2 cellular contexts compared by ENCODE assay signal in the genomic region with DNA sequence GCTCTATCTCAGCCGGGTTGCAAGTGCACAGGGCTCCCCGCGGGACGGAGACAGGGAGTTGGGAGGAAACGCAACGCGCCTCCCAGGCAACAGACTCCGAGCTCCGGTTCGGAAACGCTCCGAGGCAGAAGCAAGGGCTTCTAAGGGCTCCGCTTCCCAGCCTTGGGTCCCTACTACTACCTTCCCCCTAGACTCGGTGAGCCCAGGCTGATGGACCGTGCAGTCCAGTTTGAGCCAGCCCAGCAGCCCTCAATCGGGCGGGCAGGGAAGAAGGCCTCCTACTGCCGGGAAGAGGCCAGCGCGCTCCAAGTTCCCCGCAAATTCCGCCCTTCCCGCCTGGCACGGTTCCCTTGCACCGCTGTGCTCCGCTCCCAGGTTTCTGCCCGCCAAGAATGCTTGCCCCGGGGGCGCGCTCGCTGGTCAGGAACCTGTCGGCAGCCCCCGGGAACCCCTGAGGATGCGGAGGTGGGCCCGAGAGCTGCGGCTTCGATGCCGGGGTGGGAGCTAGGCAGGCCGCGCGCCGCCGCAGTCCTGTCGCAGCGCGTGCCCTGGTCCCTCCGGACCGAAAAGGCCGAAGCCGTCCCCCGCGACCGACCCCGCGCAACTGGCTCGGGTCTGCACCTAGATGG.
TF ChIP-seq lines count a peak whose summit lies in the region.

No MANE protein-coding gene starts in this region.

TF ChIP-seq in SK-N-SH, 30 proteins besides CTCF, POLR2A, EP300 and RAD21 (continued from another document):
- no peak for TF ChIP-seq PBX3 (IDR thresholded peaks at IDR 0.05)
- no peak for TF ChIP-seq YY1 (IDR thresholded peaks at IDR 0.05; ENCODE audit: low read depth)
- TF ChIP-seq, protein P1, sequence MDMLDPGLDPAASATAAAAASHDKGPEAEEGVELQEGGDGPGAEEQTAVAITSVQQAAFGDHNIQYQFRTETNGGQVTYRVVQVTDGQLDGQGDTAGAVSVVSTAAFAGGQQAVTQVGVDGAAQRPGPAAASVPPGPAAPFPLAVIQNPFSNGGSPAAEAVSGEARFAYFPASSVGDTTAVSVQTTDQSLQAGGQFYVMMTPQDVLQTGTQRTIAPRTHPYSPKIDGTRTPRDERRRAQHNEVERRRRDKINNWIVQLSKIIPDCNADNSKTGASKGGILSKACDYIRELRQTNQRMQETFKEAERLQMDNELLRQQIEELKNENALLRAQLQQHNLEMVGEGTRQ (IDR thresholded peaks at IDR 0.05; ENCODE audit: borderline replicate concordance, low read depth, low read length), result no peak
- no peak for TF ChIP-seq TAF1 (IDR thresholded peaks at IDR 0.05; ENCODE audit: borderline replicate concordance, low read depth, low read length)
- no peak for TF ChIP-seq POLR2AphosphoS5 (IDR thresholded peaks at IDR 0.05; ENCODE audit: low read depth, low read length)
- TF ChIP-seq SMC3 (IDR thresholded peaks at IDR 0.05; ENCODE audit: low read depth, low read length), result no peak
- TF ChIP-seq CHD2 (IDR thresholded peaks at IDR 0.05; ENCODE audit: low read length, partially characterized antibody), result no peak
- no peak for TF ChIP-seq REST (IDR thresholded peaks at IDR 0.05; ENCODE audit: low read depth, low read length)
- no peak for TF ChIP-seq JUND (IDR thresholded peaks at IDR 0.05)
- no peak for TF ChIP-seq NRF1 (IDR thresholded peaks at IDR 0.05; ENCODE audit: low read depth, low read length)
- TF ChIP-seq FOXJ3 (CRISPR knock-in tag; IDR thresholded peaks at IDR 0.05), result no peak
- no peak for TF ChIP-seq RXRA (IDR thresholded peaks at IDR 0.05; ENCODE audit: borderline replicate concordance, low read depth)
- no peak for TF ChIP-seq EZH2phosphoT487 (IDR thresholded peaks at IDR 0.05; ENCODE audit: borderline replicate concordance, low read depth)
- TF ChIP-seq, protein P2, sequence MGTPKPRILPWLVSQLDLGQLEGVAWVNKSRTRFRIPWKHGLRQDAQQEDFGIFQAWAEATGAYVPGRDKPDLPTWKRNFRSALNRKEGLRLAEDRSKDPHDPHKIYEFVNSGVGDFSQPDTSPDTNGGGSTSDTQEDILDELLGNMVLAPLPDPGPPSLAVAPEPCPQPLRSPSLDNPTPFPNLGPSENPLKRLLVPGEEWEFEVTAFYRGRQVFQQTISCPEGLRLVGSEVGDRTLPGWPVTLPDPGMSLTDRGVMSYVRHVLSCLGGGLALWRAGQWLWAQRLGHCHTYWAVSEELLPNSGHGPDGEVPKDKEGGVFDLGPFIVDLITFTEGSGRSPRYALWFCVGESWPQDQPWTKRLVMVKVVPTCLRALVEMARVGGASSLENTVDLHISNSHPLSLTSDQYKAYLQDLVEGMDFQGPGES (IDR thresholded peaks at IDR 0.05; ENCODE audit: low read depth, low read length), result no peak
- TF ChIP-seq MEF2A (IDR thresholded peaks at IDR 0.05; ENCODE audit: borderline replicate concordance, low read depth), result no peak
- no peak for TF ChIP-seq TCF12 (IDR thresholded peaks at IDR 0.05)

TF ChIP-seq in SK-N-SH treated with all-trans-retinoic acid at 6 μM for 48 hours, 23 proteins besides CTCF, POLR2A, EP300 and RAD21 (continued from another document):
- no peak for TF ChIP-seq TSHZ2 (CRISPR knock-in tag; IDR thresholded peaks at IDR 0.05)
- no peak for TF ChIP-seq ZNF8 (CRISPR knock-in tag; IDR thresholded peaks at IDR 0.05)
